In genomic region chr10:35359873-35360272, GRCh38 we compare ENCODE assay signal across 29 cellular contexts.
"Had no signal": no experiment of that assay in that cellular context is flagged by ENCODE, and none has a peak within 500 bp of the region (broad histone marks: within the 10 kb centered on the region; RNA-seq: fewer than 3 reads in every experiment).

No MANE protein-coding gene starts in this region.

- H3K4me1 ChIP-seq: colonic mucosa had no signal

- H3K27me3 Mint-ChIP-seq: activated CD4-positive, alpha-beta memory T cell treated with anti-CD3 and anti-CD28 coated beads for 36 hours; activated CD4-positive, alpha-beta T cell treated with anti-CD3 and anti-CD28 coated beads for 36 hours; activated CD4-positive, alpha-beta T cell treated with anti-CD3 and anti-CD28 coated beads, Interleukin-2, amount 10 ng/mL, durations not matched to agents 24 days and 14 days; activated CD8-positive, alpha-beta memory T cell treated with anti-CD3 and anti-CD28 coated beads, Interleukin-2, amount 10 ng/mL, durations not matched to agents 7 days and 5 days; activated naive CD4-positive, alpha-beta T cell treated with anti-CD3 and anti-CD28 coated beads, Interleukin-2, amount 50 U/mL, for 24 hours; activated naive CD8-positive, alpha-beta T cell treated with anti-CD3 and anti-CD28 coated beads for 36 hours; activated naive CD8-positive, alpha-beta T cell treated with anti-CD3 and anti-CD28 coated beads, Interleukin-2, amount 50 U/mL, for 24 hours had no signal

- H3K27me3 ChIP-seq: adrenal gland, body of pancreas, colonic mucosa, esophagus squamous epithelium, gastroesophageal sphincter had no signal

- DNase-seq: activated CD4-positive, alpha-beta memory T cell treated with anti-CD3 and anti-CD28 coated beads for 36 hours; activated CD4-positive, alpha-beta T cell treated with anti-CD3 and anti-CD28 coated beads for 36 hours; activated CD4-positive, alpha-beta T cell treated with anti-CD3 and anti-CD28 coated beads, Interleukin-2, amount 10 ng/mL, durations not matched to agents 24 days and 14 days; activated CD4-positive, CD25-positive, alpha-beta regulatory T cell; activated CD4-positive, CD25-positive, alpha-beta regulatory T cell treated with anti-CD3 and anti-CD28 coated beads, Interleukin-2, amount 50 U/mL, for 72 hours; activated CD8-positive, alpha-beta memory T cell treated with anti-CD3 and anti-CD28 coated beads, Interleukin-2, amount 10 ng/mL, durations not matched to agents 7 days and 5 days; activated CD8-positive, alpha-beta memory T cell treated with anti-CD3 and anti-CD28 coated beads, Interleukin-2, amount 50 U/mL, for 4 hours; activated CD8-positive, alpha-beta T cell treated with anti-CD3 and anti-CD28 coated beads, Interleukin-2, amount 10 ng/mL, durations not matched to agents 7 days and 5 days; activated effector memory CD4-positive, alpha-beta T cell treated with anti-CD3 and anti-CD28 coated beads, Interleukin-2, amount 50 U/mL, for 16 hours; activated naive CD4-positive, alpha-beta T cell treated with anti-CD3 and anti-CD28 coated beads for 36 hours; activated naive CD8-positive, alpha-beta T cell treated with anti-CD3 and anti-CD28 coated beads for 36 hours; activated naive CD8-positive, alpha-beta T cell treated with anti-CD3 and anti-CD28 coated beads, Interleukin-2, amount 50 U/mL, for 24 hours; activated T-cell treated with anti-CD3 and anti-CD28 coated beads, Interleukin-2, amount 50 U/mL, for 1 hour; activated T-cell treated with anti-CD3 and anti-CD28 coated beads, Interleukin-2, amount 50 U/mL, for 48 hours; adrenal gland; amygdala; aorta; body of pancreas; central memory CD4-positive, alpha-beta T cell; cerebellar nuclear complex; colonic mucosa; effector memory CD4-positive, alpha-beta T cell; esophagus squamous epithelium; foreskin melanocyte; T-helper 2 cell had no signal

- H3K36me3 ChIP-seq: adrenal gland, colonic mucosa, esophagus squamous epithelium, gastroesophageal sphincter had no signal

- H3K27ac ChIP-seq: adrenal gland, body of pancreas, colonic mucosa, esophagus squamous epithelium, gastroesophageal sphincter had no signal

- H3K27ac Mint-ChIP-seq: activated CD4-positive, alpha-beta memory T cell treated with anti-CD3 and anti-CD28 coated beads for 36 hours; activated CD4-positive, alpha-beta T cell treated with anti-CD3 and anti-CD28 coated beads for 36 hours; activated CD8-positive, alpha-beta memory T cell treated with anti-CD3 and anti-CD28 coated beads, Interleukin-2, amount 10 ng/mL, durations not matched to agents 7 days and 5 days; activated CD8-positive, alpha-beta T cell treated with anti-CD3 and anti-CD28 coated beads, Interleukin-2, amount 10 ng/mL, durations not matched to agents 7 days and 5 days; activated naive CD4-positive, alpha-beta T cell treated with anti-CD3 and anti-CD28 coated beads for 36 hours; activated naive CD4-positive, alpha-beta T cell treated with anti-CD3 and anti-CD28 coated beads, Interleukin-2, amount 50 U/mL, for 24 hours; activated naive CD8-positive, alpha-beta T cell treated with anti-CD3 and anti-CD28 coated beads for 36 hours; activated naive CD8-positive, alpha-beta T cell treated with anti-CD3 and anti-CD28 coated beads, Interleukin-2, amount 50 U/mL, for 24 hours; activated T-helper 1 cell treated with anti-CD3 and anti-CD28 coated beads, Interleukin-12 subunit alpha, Interleukin-12 subunit beta, Interleukin-2, Interleukin-4 antibody, amounts not matched to agents 30 ng/mL and 10 ng/mL and 1 ng/mL, durations not matched to agents 14 hours and 24 hours and 36 hours; activated T-helper 2 cell treated with anti-CD3 and anti-CD28 coated beads, Interferon-gamma antibody, Interleukin-2, Interleukin-4, amounts not matched to agents 10 μg/mL and 5 μg/mL and 100 μg/mL, durations not matched to agents 14 hours and 24 hours and 36 hours had no signal

- H3K9me3 Mint-ChIP-seq: activated CD4-positive, alpha-beta memory T cell treated with anti-CD3 and anti-CD28 coated beads for 36 hours; activated CD4-positive, alpha-beta T cell treated with anti-CD3 and anti-CD28 coated beads, Interleukin-2, amount 10 ng/mL, durations not matched to agents 24 days and 14 days; activated naive CD4-positive, alpha-beta T cell treated with anti-CD3 and anti-CD28 coated beads for 36 hours; activated naive CD4-positive, alpha-beta T cell treated with anti-CD3 and anti-CD28 coated beads, Interleukin-2, amount 50 U/mL, for 24 hours; activated naive CD8-positive, alpha-beta T cell treated with anti-CD3 and anti-CD28 coated beads for 36 hours; activated naive CD8-positive, alpha-beta T cell treated with anti-CD3 and anti-CD28 coated beads, Interleukin-2, amount 50 U/mL, for 24 hours; activated T-helper 1 cell treated with anti-CD3 and anti-CD28 coated beads, Interleukin-12 subunit alpha, Interleukin-12 subunit beta, Interleukin-2, Interleukin-4 antibody, amounts not matched to agents 30 ng/mL and 10 ng/mL and 1 ng/mL, durations not matched to agents 14 hours and 24 hours and 36 hours; activated T-helper 2 cell treated with anti-CD3 and anti-CD28 coated beads, Interferon-gamma antibody, Interleukin-2, Interleukin-4, amounts not matched to agents 10 μg/mL and 5 μg/mL and 100 μg/mL, durations not matched to agents 14 hours and 24 hours and 36 hours had no signal

- ATAC-seq: activated CD4-positive, alpha-beta T cell treated with anti-CD3 and anti-CD28 coated beads for 36 hours; activated CD8-positive, alpha-beta memory T cell treated with anti-CD3 and anti-CD28 coated beads, Interleukin-2, amount 10 ng/mL, durations not matched to agents 7 days and 5 days; activated CD8-positive, alpha-beta T cell treated with anti-CD3 and anti-CD28 coated beads, Interleukin-2, amount 10 ng/mL, durations not matched to agents 7 days and 5 days; activated naive CD8-positive, alpha-beta T cell treated with anti-CD3 and anti-CD28 coated beads, Interleukin-2, amount 50 U/mL, for 24 hours; body of pancreas; gastroesophageal sphincter had no signal

- H3K36me3 Mint-ChIP-seq: activated CD4-positive, alpha-beta memory T cell treated with anti-CD3 and anti-CD28 coated beads for 36 hours had no signal

- H3K4me3 Mint-ChIP-seq: activated CD4-positive, alpha-beta memory T cell treated with anti-CD3 and anti-CD28 coated beads for 36 hours; activated CD4-positive, alpha-beta T cell treated with anti-CD3 and anti-CD28 coated beads for 36 hours; activated CD4-positive, alpha-beta T cell treated with anti-CD3 and anti-CD28 coated beads, Interleukin-2, amount 10 ng/mL, durations not matched to agents 24 days and 14 days; activated CD8-positive, alpha-beta memory T cell treated with anti-CD3 and anti-CD28 coated beads, Interleukin-2, amount 10 ng/mL, durations not matched to agents 7 days and 5 days; activated CD8-positive, alpha-beta T cell treated with anti-CD3 and anti-CD28 coated beads, Interleukin-2, amount 10 ng/mL, durations not matched to agents 7 days and 5 days; activated naive CD4-positive, alpha-beta T cell treated with anti-CD3 and anti-CD28 coated beads for 36 hours; activated naive CD4-positive, alpha-beta T cell treated with anti-CD3 and anti-CD28 coated beads, Interleukin-2, amount 50 U/mL, for 24 hours; activated naive CD8-positive, alpha-beta T cell treated with anti-CD3 and anti-CD28 coated beads for 36 hours; activated naive CD8-positive, alpha-beta T cell treated with anti-CD3 and anti-CD28 coated beads, Interleukin-2, amount 50 U/mL, for 24 hours; activated T-helper 1 cell treated with anti-CD3 and anti-CD28 coated beads, Interleukin-12 subunit alpha, Interleukin-12 subunit beta, Interleukin-2, Interleukin-4 antibody, amounts not matched to agents 30 ng/mL and 10 ng/mL and 1 ng/mL, durations not matched to agents 14 hours and 24 hours and 36 hours had no signal

- H3K4me3 ChIP-seq: adrenal gland, body of pancreas, colonic mucosa, esophagus squamous epithelium, gastroesophageal sphincter had no signal

- H3K9me3 ChIP-seq: adrenal gland, body of pancreas, colonic mucosa, esophagus squamous epithelium, gastroesophageal sphincter had no signal
